ENCODE assay signal across 1 cellular context in the genomic region with DNA sequence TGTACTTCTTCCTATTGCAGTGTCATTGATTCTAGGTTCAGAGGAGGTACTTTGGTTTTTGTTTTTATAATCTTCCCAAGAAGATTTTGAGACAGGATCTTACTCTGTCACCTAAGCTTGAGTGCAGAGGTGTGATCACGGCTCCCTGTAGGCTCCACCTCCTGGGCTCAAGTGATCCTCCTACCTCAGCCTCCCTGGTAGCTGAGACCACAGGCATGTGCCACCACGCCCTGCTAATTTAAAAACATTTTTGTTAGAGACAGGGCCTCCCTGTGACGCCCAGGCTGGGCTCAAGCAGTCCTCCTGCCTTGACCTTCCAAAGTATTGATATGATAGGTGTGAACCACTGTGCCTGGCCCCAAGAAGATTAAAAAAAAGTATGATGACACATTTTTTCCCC.
TF ChIP-seq lines count a peak whose summit lies in the region.

No MANE protein-coding gene starts in this region.

TF ChIP-seq in IMR-90, 13 proteins besides CTCF, POLR2A, EP300 and RAD21:
- TF ChIP-seq MAFK (IDR thresholded peaks at IDR 0.05; ENCODE audit: low read depth, low read length) (no peak), NFE2L2 (IDR thresholded peaks at IDR 0.05; ENCODE audit: low read depth, low read length) (no peak), CEBPB (IDR thresholded peaks at IDR 0.05; ENCODE audit: low read depth, low read length) (no peak), FOS (IDR thresholded peaks at IDR 0.05; ENCODE audit: low read depth, low read length) (no peak), RCOR1 (IDR thresholded peaks at IDR 0.05; ENCODE audit: insufficient replicate concordance, low read length) (no peak), SMC3 (IDR thresholded peaks at IDR 0.05; ENCODE audit: low read depth, low read length) (no peak), RFX5 (IDR thresholded peaks at IDR 0.05; ENCODE audit: low read depth, low read length) (no peak), MAZ (IDR thresholded peaks at IDR 0.05; ENCODE audit: borderline replicate concordance, low read depth, low read length) (no peak), USF2 (IDR thresholded peaks at IDR 0.05; ENCODE audit: low read depth, low read length) (no peak), ELK1 (IDR thresholded peaks at IDR 0.05; ENCODE audit: borderline replicate concordance, low read depth, low read length) (no peak), BHLHE40 (IDR thresholded peaks at IDR 0.05; ENCODE audit: low read depth, low read length) (no peak), CHD1 (IDR thresholded peaks at IDR 0.05; ENCODE audit: low read depth, low read length) (no peak), MXI1 (IDR thresholded peaks at IDR 0.05; ENCODE audit: borderline replicate concordance, low read depth, low read length) (no peak)
